Comparison of ENCODE assay signal across 34 cellular contexts in the genomic region with DNA sequence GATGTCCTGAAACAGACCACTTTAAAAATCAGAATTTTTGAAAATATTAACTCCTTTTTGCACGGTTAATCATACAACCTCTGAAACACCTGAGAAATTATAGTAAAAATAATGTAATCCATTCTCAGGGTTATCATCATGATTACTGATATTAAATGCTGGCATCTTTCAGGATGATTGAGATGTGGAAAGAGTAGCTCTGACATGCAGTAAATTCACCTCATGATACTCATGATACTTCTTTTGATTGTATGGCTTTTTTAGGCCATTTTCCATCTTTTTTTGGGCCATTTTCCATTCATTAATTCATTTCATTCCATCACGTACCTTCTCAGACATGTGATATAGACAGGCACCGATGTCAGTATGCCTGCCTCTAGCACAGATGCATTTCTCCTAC.
"Had no signal": no experiment of that assay in that cellular context is flagged by ENCODE, and none has a peak within 500 bp of the region (broad histone marks: within the 10 kb centered on the region; RNA-seq: fewer than 3 reads in every experiment).

No MANE protein-coding gene starts in this region.

- H3K4me3 ChIP-seq: MG63 had no signal

- H3K27me3 ChIP-seq: MG63 had no signal

- H3K27ac ChIP-seq: KMS-11 had no signal

- H3K4me2 ChIP-seq: KMS-11 had no signal

- H3K9me3 ChIP-seq: MG63 had no signal

- H3K9ac ChIP-seq: KMS-11 had no signal

- H3K36me3 ChIP-seq: MG63 had no signal

- DNase-seq: Karpas-422, Kasumi-1, MG63, MM.1S, MV-4-11, NCI-H1048, NCI-H1092, NCI-H1092 treated with DMSO at 0.1 percent for 48 hours, NCI-H1105, NCI-H1105 treated with DMSO at 0.1 percent for 48 hours, NCI-H1417, NCI-H1417 treated with DMSO at 0.1 percent for 48 hours, NCI-H1436, NCI-H1436 treated with DMSO at 0.1 percent for 48 hours, NCI-H146, NCI-H1694, NCI-H1694 treated with DMSO at 0.1 percent for 48 hours, NCI-H187, NCI-H187 treated with DMSO at 0.1 percent for 48 hours, NCI-H1930, NCI-H2029, NCI-H2029 treated with DMSO at 0.1 percent for 48 hours, NCI-H2081, NCI-H2081 treated with DMSO at 0.1 percent for 48 hours, NCI-H2107, NCI-H2171, NCI-H2171 treated with DMSO at 0.1 percent for 48 hours, NCI-H2227 treated with DMSO at 0.1 percent for 48 hours, NCI-H226, NCI-H345, NCI-H446, NCI-H446 treated with DMSO at 0.1 percent for 48 hours, NCI-H510A had no signal
